10 cellular contexts compared by ENCODE assay signal in the genomic region with DNA sequence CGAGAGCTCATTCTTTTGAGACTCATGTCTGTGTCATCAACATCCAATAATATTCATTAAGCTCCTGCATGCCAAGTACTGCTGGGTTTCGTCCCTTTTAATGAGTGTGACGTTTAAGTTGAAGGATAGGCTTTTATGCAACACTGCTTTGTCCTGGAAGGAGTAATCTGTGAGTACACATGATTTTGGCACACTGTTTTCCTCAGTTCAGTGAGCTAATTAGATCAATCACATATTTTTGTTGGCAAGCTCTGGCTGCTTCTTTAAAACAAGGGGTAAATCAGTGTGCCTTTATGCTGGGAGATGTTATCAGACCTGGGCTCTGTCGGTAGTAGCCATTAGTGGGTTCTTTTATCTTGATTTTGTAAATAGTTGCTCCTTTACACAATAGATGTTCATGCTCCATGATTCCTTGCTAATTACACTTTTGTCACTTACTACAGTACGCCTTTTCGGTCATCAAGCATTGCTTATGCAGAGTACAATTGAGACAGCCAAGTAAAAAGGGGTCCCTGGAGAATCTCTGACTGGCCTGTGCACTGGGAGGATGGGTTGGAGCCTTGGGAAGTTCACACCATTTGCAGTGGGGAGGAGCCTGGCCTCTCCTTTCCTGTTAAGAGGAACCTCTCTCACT.
DNase-seq lines count a peak whose midpoint lies in the region; ATAC-seq, FAIRE-seq and TF ChIP-seq lines count a peak whose summit lies in the region.
"Had no signal": no experiment of that assay in that cellular context is flagged by ENCODE, and none has a peak within 500 bp of the region (broad histone marks: within the 10 kb centered on the region; RNA-seq: fewer than 3 reads in every experiment).

No MANE protein-coding gene starts in this region.

- peaks cover 0 to 3% (median 0%) of the 10 kb centered on the region in 4 donors for H3K4me1 ChIP-seq in tibial artery

- H3K27ac ChIP-seq in neural cell (ENCODE audit: low read length) = peak overlapping the region; percentile 11
- H3K27ac ChIP-seq in tibial artery = no peak overlapping the region

- H3K9me3 Mint-ChIP-seq in stimulated activated memory B cell treated with anti-CD40 and anti-IgM and Interleukin-4, amounts not matched to agents 10 μg/mL and 1 μg/mL and 100 μg/mL, for 72 hours = no peaks in the 10 kb centered on the region

- H3K27ac Mint-ChIP-seq in stimulated activated memory B cell treated with anti-CD40 and anti-IgM and Interleukin-4, amounts not matched to agents 10 μg/mL and 1 μg/mL and 100 μg/mL, for 72 hours = no peak overlapping the region

- intact Hi-C loops in tibial artery (cut with DNase I; ENCODE audit: low total_unique reads) = no loop called here

- ATAC-seq in stimulated activated memory B cell treated with anti-CD40 and anti-IgM and Interleukin-4, amounts not matched to agents 10 μg/mL and 1 μg/mL and 100 μg/mL, for 72 hours = no peak

- TF ChIP-seq RAD21 in neural cell (conservative IDR thresholded peaks at IDR 0.05) = no peak

- no peak overlapping the region for H3K4me2 ChIP-seq in neural cell (ENCODE audit: low read length)

- no peaks in the 10 kb centered on the region for H4K20me1 ChIP-seq in neural cell (ENCODE audit: insufficient read depth)

- no peak for TF ChIP-seq EP300 in neural cell (conservative IDR thresholded peaks at IDR 0.05; ENCODE audit: poor library complexity, severe bottlenecking)

- peak; percentile 92 for FAIRE-seq in bronchial epithelial cell (lab: Jason Lieb, UNC)

- H3K4me3 ChIP-seq in bronchial epithelial cell (ENCODE audit: low read depth, low read length) (no peak overlapping the region), neural cell (ENCODE audit: low read length) (peak overlapping the region; percentile 1), tibial artery (no peak overlapping the region)

- no peaks in the 10 kb centered on the region for H3K36me3 Mint-ChIP-seq in stimulated activated memory B cell treated with anti-CD40 and anti-IgM and Interleukin-4, amounts not matched to agents 10 μg/mL and 1 μg/mL and 100 μg/mL, for 72 hours

- H3K79me2 ChIP-seq in neural cell (replicated peaks; ENCODE audit: insufficient read depth, low read length) = no peaks in the 10 kb centered on the region

- H3K9me2 ChIP-seq in neural cell (ENCODE audit: insufficient read depth, low read length) = no peaks in the 10 kb centered on the region

- H3K9ac ChIP-seq in neural cell (ENCODE audit: low read length) = no peak overlapping the region

- H3K27me3 ChIP-seq in bronchial epithelial cell (ENCODE audit: control insufficient read depth, insufficient read depth, low read length) (no peaks in the 10 kb centered on the region), neural cell (ENCODE audit: insufficient read depth, low read depth, low read length) (no peaks in the 10 kb centered on the region), tibial artery (peaks cover 0 to 3% of the 10 kb centered on the region in 2 donors)

- H3K27me3 Mint-ChIP-seq in stimulated activated memory B cell treated with anti-CD40 and anti-IgM and Interleukin-4, amounts not matched to agents 10 μg/mL and 1 μg/mL and 100 μg/mL, for 72 hours = no peaks in the 10 kb centered on the region

- DNase-seq in DMS153 (lab: John Stamatoyannopoulos, UW) (peak; percentile 95), NCI-H2081 (lab: John Stamatoyannopoulos, UW) (peak; percentile 73 to 92), bronchial epithelial cell (ENCODE audit: low read depth) (peak; percentile 98), MV-4-11 (lab: John Stamatoyannopoulos, UW) (no peak), tibial artery (no peak), KG1 (lab: John Stamatoyannopoulos, UW) (no peak)
- DNase-seq: activated CD8-positive, alpha-beta memory T cell treated with anti-CD3 and anti-CD28 coated beads, Interleukin-2, amount 50 U/mL, for 48 hours; OCI-M1 had no signal

- peaks cover 3% of the 10 kb centered on the region for H3K36me3 ChIP-seq in bronchial epithelial cell (ENCODE audit: control insufficient read depth, insufficient read depth, low read length)
- H3K36me3 ChIP-seq in neural cell (ENCODE audit: insufficient read depth, low read length) = no peaks in the 10 kb centered on the region
- no peaks in the 10 kb centered on the region for H3K36me3 ChIP-seq in tibial artery

- no peak overlapping the region for H2AFZ ChIP-seq in neural cell (ENCODE audit: low read depth, low read length)

- H3F3A ChIP-seq in neural cell (ENCODE audit: insufficient read depth, low read length, poor library complexity, severe bottlenecking) = no peaks in the 10 kb centered on the region

- no peak for TF ChIP-seq CTCF in bronchial epithelial cell (IDR thresholded peaks at IDR 0.05; ENCODE audit: insufficient read depth, low read length, severe bottlenecking)
- no peak for TF ChIP-seq CTCF in neural cell (IDR thresholded peaks at IDR 0.05; ENCODE audit: poor library complexity, severe bottlenecking)
- TF ChIP-seq CTCF in tibial artery (IDR thresholded peaks at IDR 0.05) = no peak

- no peaks in the 10 kb centered on the region for H3K9me3 ChIP-seq in neural cell (ENCODE audit: low read length)
- no peaks in the 10 kb centered on the region for H3K9me3 ChIP-seq in tibial artery

- no peaks in the 10 kb centered on the region for H3K4me1 Mint-ChIP-seq in stimulated activated memory B cell treated with anti-CD40 and anti-IgM and Interleukin-4, amounts not matched to agents 10 μg/mL and 1 μg/mL and 100 μg/mL, for 72 hours

- no peak overlapping the region for H3K4me3 Mint-ChIP-seq in stimulated activated memory B cell treated with anti-CD40 and anti-IgM and Interleukin-4, amounts not matched to agents 10 μg/mL and 1 μg/mL and 100 μg/mL, for 72 hours

TF ChIP-seq in neural cell, 6 proteins besides CTCF, POLR2A, EP300 and RAD21:
- TF ChIP-seq TAF1 (IDR thresholded peaks at IDR 0.05; ENCODE audit: low read depth) (no peak), SMC3 (conservative IDR thresholded peaks at IDR 0.05; ENCODE audit: poor library complexity) (no peak), EZH2 (IDR thresholded peaks at IDR 0.05; ENCODE audit: borderline replicate concordance, insufficient read depth, low read length, poor library complexity, severe bottlenecking) (no peak), POLR2AphosphoS5 (IDR thresholded peaks at IDR 0.05) (no peak), MXI1 (conservative IDR thresholded peaks at IDR 0.05; ENCODE audit: poor library complexity, severe bottlenecking) (no peak)
- TF ChIP-seq, protein P1, sequence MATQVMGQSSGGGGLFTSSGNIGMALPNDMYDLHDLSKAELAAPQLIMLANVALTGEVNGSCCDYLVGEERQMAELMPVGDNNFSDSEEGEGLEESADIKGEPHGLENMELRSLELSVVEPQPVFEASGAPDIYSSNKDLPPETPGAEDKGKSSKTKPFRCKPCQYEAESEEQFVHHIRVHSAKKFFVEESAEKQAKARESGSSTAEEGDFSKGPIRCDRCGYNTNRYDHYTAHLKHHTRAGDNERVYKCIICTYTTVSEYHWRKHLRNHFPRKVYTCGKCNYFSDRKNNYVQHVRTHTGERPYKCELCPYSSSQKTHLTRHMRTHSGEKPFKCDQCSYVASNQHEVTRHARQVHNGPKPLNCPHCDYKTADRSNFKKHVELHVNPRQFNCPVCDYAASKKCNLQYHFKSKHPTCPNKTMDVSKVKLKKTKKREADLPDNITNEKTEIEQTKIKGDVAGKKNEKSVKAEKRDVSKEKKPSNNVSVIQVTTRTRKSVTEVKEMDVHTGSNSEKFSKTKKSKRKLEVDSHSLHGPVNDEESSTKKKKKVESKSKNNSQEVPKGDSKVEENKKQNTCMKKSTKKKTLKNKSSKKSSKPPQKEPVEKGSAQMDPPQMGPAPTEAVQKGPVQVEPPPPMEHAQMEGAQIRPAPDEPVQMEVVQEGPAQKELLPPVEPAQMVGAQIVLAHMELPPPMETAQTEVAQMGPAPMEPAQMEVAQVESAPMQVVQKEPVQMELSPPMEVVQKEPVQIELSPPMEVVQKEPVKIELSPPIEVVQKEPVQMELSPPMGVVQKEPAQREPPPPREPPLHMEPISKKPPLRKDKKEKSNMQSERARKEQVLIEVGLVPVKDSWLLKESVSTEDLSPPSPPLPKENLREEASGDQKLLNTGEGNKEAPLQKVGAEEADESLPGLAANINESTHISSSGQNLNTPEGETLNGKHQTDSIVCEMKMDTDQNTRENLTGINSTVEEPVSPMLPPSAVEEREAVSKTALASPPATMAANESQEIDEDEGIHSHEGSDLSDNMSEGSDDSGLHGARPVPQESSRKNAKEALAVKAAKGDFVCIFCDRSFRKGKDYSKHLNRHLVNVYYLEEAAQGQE (IDR thresholded peaks at IDR 0.05; ENCODE audit: borderline replicate concordance) = no peak

Comparison
In these comparisons a context has a peak if more than half of its experiments do, and no peak if none do; other contexts are left out.
1. DNase-seq: peak in DMS153 (single experiment), NCI-H2081 (2 of 2) and bronchial epithelial cell (single experiment); none in MV-4-11 (single experiment), tibial artery (0 of 2) and KG1 (single experiment).